ENCODE assay signal across 20 cellular contexts in the genomic region with DNA sequence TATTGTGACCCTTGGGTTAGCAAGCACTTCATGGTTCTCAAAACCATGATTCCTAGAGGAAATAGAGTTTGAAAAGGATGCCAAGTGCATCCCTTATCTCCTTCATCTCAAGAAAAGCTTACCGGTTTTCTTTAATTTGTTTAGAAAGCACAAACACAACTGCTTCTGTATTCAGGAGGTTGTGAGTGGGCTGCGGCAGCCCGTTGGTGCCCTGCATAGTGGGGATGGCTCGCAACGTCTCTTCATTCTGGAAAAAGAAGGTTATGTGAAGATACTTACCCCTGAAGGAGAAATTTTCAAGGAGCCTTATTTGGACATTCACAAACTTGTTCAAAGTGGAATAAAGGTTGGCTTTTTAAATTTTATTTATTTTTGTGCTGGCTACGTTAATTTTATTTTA. TPM values are rescaled to one million over a fixed set of nuclear protein-coding genes. Genes with fewer than 3 reads are reported as not detected.
DNase-seq lines count a peak whose midpoint lies in the region; ATAC-seq and TF ChIP-seq lines count a peak whose summit lies in the region.
"Had no signal": no experiment of that assay in that cellular context is flagged by ENCODE, and none has a peak within 500 bp of the region (broad histone marks: within the 10 kb centered on the region; RNA-seq: fewer than 3 reads in every experiment).

No MANE protein-coding gene starts in this region.

- H3K9me2 ChIP-seq in PC-3 (replicated peaks; ENCODE audit: low read length) = no peaks in the 10 kb centered on the region

- H3K9me3 ChIP-seq in PC-3 (ENCODE audit: low read length) (no peaks in the 10 kb centered on the region), thymus (ENCODE audit: control insufficient read depth) (no peaks in the 10 kb centered on the region)
- H3K9me3 ChIP-seq: A549 had no signal

- H3K4me3 ChIP-seq in ACC112 (ENCODE audit: low read depth, low read length) (no peak overlapping the region), PC-3 (ENCODE audit: low read length) (no peak overlapping the region), thymus (ENCODE audit: low read length) (peak overlapping the region; percentile 61)
- peak overlapping the region; percentile 52 for H3K4me3 ChIP-seq in Jurkat, Clone E6-1 (ENCODE audit: low read length)
- H3K4me3 ChIP-seq: A549, GM23338 had no signal

- ATAC-seq in PC-3 (peak; percentile 13; the same call in 1 of the 2 replicates), GM19351 (IDR thresholded peaks at IDR 0.05; ENCODE audit: unreplicated experiment) (no peak)
- ATAC-seq: A549, GM23338, HepG2 had no signal

- no peaks in the 10 kb centered on the region for H3K36me3 Mint-ChIP-seq in activated CD4-positive, alpha-beta memory T cell treated with anti-CD3 and anti-CD28 coated beads for 36 hours
- H3K36me3 Mint-ChIP-seq: CD4-positive, CD25-positive, alpha-beta regulatory T cell; CD8-positive, alpha-beta memory T cell; IgD-negative memory B cell had no signal

- no peak overlapping the region for H3K9ac ChIP-seq in PC-3 (ENCODE audit: low read length)

- H3K79me2 ChIP-seq in ACC112 (ENCODE audit: control insufficient read depth, insufficient read depth, low read length, unreplicated experiment) (peaks cover 17% of the 10 kb centered on the region), PC-3 (ENCODE audit: low read length) (no peaks in the 10 kb centered on the region)

- H3K27me3 ChIP-seq in ACC112 (ENCODE audit: insufficient read depth, low read length) = no peaks in the 10 kb centered on the region
- H3K27me3 ChIP-seq in PC-3 (ENCODE audit: low read length) = 0 out of 2 replicates have a peak, but pooled peaks cover 4% of the 10 kb centered on the region
- H3K27me3 ChIP-seq in thymus (ENCODE audit: control insufficient read depth, insufficient read depth) = no peaks in the 10 kb centered on the region

- H3K4me3 Mint-ChIP-seq in activated CD4-positive, alpha-beta memory T cell treated with anti-CD3 and anti-CD28 coated beads for 36 hours = no peak overlapping the region
- H3K4me3 Mint-ChIP-seq: CD4-positive, CD25-positive, alpha-beta regulatory T cell; CD8-positive, alpha-beta memory T cell; GM23338; HFFc6; IgD-negative memory B cell had no signal

- no peaks in the 10 kb centered on the region for H3K9me3 Mint-ChIP-seq in activated CD4-positive, alpha-beta memory T cell treated with anti-CD3 and anti-CD28 coated beads for 36 hours
- H3K9me3 Mint-ChIP-seq: CD4-positive, CD25-positive, alpha-beta regulatory T cell; GM23338; HFFc6 had no signal

- H3F3A ChIP-seq in PC-3 (ENCODE audit: low read length, unreplicated experiment) = no peaks in the 10 kb centered on the region

- H3K4me1 Mint-ChIP-seq in activated CD4-positive, alpha-beta memory T cell treated with anti-CD3 and anti-CD28 coated beads for 36 hours (ENCODE audit: low read depth) = no peaks in the 10 kb centered on the region
- H3K4me1 Mint-ChIP-seq: CD4-positive, CD25-positive, alpha-beta regulatory T cell; CD8-positive, alpha-beta memory T cell; IgD-negative memory B cell had no signal

- peak; percentile 52 for DNase-seq in Jurkat, Clone E6-1 (ENCODE audit: low read depth, low spot score)
- DNase-seq in PC-3 (no peak), cerebellar nuclear complex (lab: John Stamatoyannopoulos, UW) (no peak)
- no peak for DNase-seq in activated CD4-positive, alpha-beta memory T cell treated with anti-CD3 and anti-CD28 coated beads for 36 hours
- DNase-seq: C1 segment of cervical spinal cord; CD4-positive, CD25-positive, alpha-beta regulatory T cell; CD8-positive, alpha-beta memory T cell; COR-L47; DMS 273 treated with DMSO at 0.1 percent for 48 hours; DMS53; KG1 had no signal

- H3K27ac ChIP-seq in ACC112 (ENCODE audit: low read depth, low read length) (no peak overlapping the region), PC-3 (ENCODE audit: low read length) (no peak overlapping the region), thymus (ENCODE audit: low read depth) (peak overlapping the region; percentile 53)
- H3K27ac ChIP-seq: 22Rv1, A549 had no signal

- TF ChIP-seq CTCF in PC-3 (conservative IDR thresholded peaks at IDR 0.05; ENCODE audit: low read depth, low read length) = no peak

- intact Hi-C loops in PC-3 (cut with micrococcal nuclease) = loop anchor here (5.0 kb wide), 2 partner anchors 53 to 93 kb away; no protein-coding TSS in a partner anchor
- intact Hi-C loops in activated CD4-positive, alpha-beta memory T cell treated with anti-CD3 and anti-CD28 coated beads for 36 hours (cut with micrococcal nuclease) = no loop called here

- WGBS in thymus = 22% methylated on average over 6 of the region's 6 CpGs

- peaks cover 10% of the 10 kb centered on the region; the same call in 1 of the 2 replicates for H3K36me3 ChIP-seq in ACC112 (ENCODE audit: insufficient read depth, low read length)
- no peaks in the 10 kb centered on the region for H3K36me3 ChIP-seq in PC-3 (ENCODE audit: low read depth, low read length)
- no peaks in the 10 kb centered on the region for H3K36me3 ChIP-seq in thymus (ENCODE audit: control insufficient read depth, insufficient read depth)

- peaks cover 4% of the 10 kb centered on the region for H3K27me3 Mint-ChIP-seq in activated CD4-positive, alpha-beta memory T cell treated with anti-CD3 and anti-CD28 coated beads for 36 hours
- H3K27me3 Mint-ChIP-seq: CD8-positive, alpha-beta memory T cell; IgD-negative memory B cell had no signal

- no peaks in the 10 kb centered on the region for H4K20me1 ChIP-seq in PC-3 (ENCODE audit: low read length)

- POLR2A ChIA-PET in PC-3 (lab: Charles Lee; ENCODE audit: unreplicated experiment) = no interaction called here
- POLR2A ChIA-PET in activated CD4-positive, alpha-beta memory T cell treated with anti-CD3 and anti-CD28 coated beads for 36 hours (lab: Charles Lee) = no interaction called here

- CTCF ChIA-PET in PC-3 (lab: Charles Lee) = no interaction called here
- CTCF ChIA-PET in activated CD4-positive, alpha-beta memory T cell treated with anti-CD3 and anti-CD28 coated beads for 36 hours (lab: Charles Lee) = no interaction called here

- no peak overlapping the region for H3K4me2 ChIP-seq in PC-3 (ENCODE audit: low read length)
- H3K4me2 ChIP-seq: A549, GM23338 had no signal

- H3K4me1 ChIP-seq in ACC112 (ENCODE audit: control insufficient read depth, insufficient read depth, low read length, unreplicated experiment) = peaks cover 18% of the 10 kb centered on the region
- H3K4me1 ChIP-seq in PC-3 (ENCODE audit: insufficient read depth, low read length) = peaks cover 4% of the 10 kb centered on the region; the same call in 1 of the 2 replicates
- peaks cover 14% of the 10 kb centered on the region for H3K4me1 ChIP-seq in thymus (ENCODE audit: control insufficient read depth, insufficient read depth, low read length)
- H3K4me1 ChIP-seq: A549 had no signal

- no peak overlapping the region for H3K27ac Mint-ChIP-seq in activated CD4-positive, alpha-beta memory T cell treated with anti-CD3 and anti-CD28 coated beads for 36 hours
- H3K27ac Mint-ChIP-seq: CD4-positive, CD25-positive, alpha-beta regulatory T cell; CD8-positive, alpha-beta memory T cell; GM23338; HFFc6; IgD-negative memory B cell had no signal

- no TSS peak for BruUV-seq in PC-3 (replicated peaks; lab: Mats Ljungman, UMichigan)

- peak overlapping the region; percentile 11 for H2AFZ ChIP-seq in ACC112 (ENCODE audit: low read length, unreplicated experiment)
- H2AFZ ChIP-seq in PC-3 (ENCODE audit: low read length) = no peak overlapping the region
- H2AFZ ChIP-seq: GM23338 had no signal

RNA-seq across cellular contexts. Expression of a gene that starts 13.5 kb away (rescaled TPM):
- polyA plus RNA-seq in Jurkat, Clone E6-1 (2012; ENCODE audit: insufficient read depth, insufficient read length) = 98.6 TPM
- total RNA-seq in PC-3 (2014; rRNA removed) = 1.2 and 2.3 TPM in 2 replicates
- polyA plus RNA-seq in thymus = 2.9 TPM
- not detected for total RNA-seq in activated CD4-positive, alpha-beta memory T cell treated with anti-CD3 and anti-CD28 coated beads for 36 hours
- total RNA-seq: CD4-positive, CD25-positive, alpha-beta regulatory T cell; CD8-positive, alpha-beta memory T cell; HepG2 had no signal
- polyA plus RNA-seq: CD4-positive, CD25-positive, alpha-beta regulatory T cell; CD8-positive, alpha-beta memory T cell; HepG2; IgD-negative memory B cell had no signal

Comparison
In these comparisons a context has a peak if more than half of its experiments do, and no peak if none do; other contexts are left out.
1. H3K4me3 ChIP-seq: peak in Jurkat, Clone E6-1 (single experiment) and thymus (single experiment); none in ACC112 (single experiment) and PC-3 (single experiment).